ENCODE assay signal across 11 cellular contexts in the genomic region with DNA sequence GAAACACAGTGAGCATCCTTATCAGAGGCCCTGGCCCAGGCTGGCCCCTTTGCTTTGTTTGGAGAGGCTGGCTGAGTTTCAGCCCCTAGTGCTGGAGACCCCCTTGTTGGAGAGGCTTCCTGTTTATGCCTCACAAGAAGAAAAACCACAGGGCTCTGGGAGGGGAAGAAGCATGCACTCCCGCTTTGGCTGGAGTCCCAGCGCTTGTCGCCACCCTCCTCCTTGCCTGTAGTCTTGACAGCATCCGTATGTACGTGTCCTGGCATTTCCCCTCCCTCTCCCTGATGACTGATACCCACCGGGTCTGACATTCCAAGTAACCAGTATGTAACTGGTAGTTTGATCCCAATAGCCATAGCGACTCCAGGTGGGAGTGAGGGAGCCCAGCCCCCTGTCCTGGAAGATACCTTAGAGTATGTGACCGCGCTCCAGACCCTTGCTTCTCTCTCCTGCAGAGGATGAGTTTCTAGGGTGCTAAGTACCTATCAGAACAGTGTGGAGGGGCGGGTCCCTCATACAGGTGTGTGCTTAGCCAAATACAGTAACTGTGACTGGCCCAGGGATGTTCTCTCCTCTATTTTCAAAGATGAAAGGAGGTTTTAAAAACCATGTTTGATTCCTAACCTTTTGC. TPM values are rescaled to one million over a fixed set of nuclear protein-coding genes. Genes with fewer than 3 reads are reported as not detected.
A peak's percentile ranks its signal among the peaks of the same experiment; 100 is the strongest.
DNase-seq lines count a peak whose midpoint lies in the region; ATAC-seq and TF ChIP-seq lines count a peak whose summit lies in the region.
"Had no signal": no experiment of that assay in that cellular context is flagged by ENCODE, and none has a peak within 500 bp of the region (broad histone marks: within the 10 kb centered on the region; RNA-seq: fewer than 3 reads in every experiment).

No MANE protein-coding gene starts in this region.

- H3K4me1 ChIP-seq in right atrium auricular region (peaks cover 0 to under 1% of the 10 kb centered on the region in 2 donors), upper lobe of right lung (peaks cover 3% of the 10 kb centered on the region)

- H3K4me3 Mint-ChIP-seq in T-helper 17 cell = peak overlapping the region; percentile 80
- H3K4me3 Mint-ChIP-seq: HFFc6 had no signal

- H3K4me3 ChIP-seq in right atrium auricular region = no peak overlapping the region
- no peak overlapping the region for H3K4me3 ChIP-seq in upper lobe of right lung

- H3K27me3 ChIP-seq in right atrium auricular region (no peaks in the 10 kb centered on the region), upper lobe of right lung (no peaks in the 10 kb centered on the region)

- H3K4me1 Mint-ChIP-seq in T-helper 17 cell = peaks cover 59% of the 10 kb centered on the region

- H3K27ac ChIP-seq in right atrium auricular region (no peak overlapping the region), upper lobe of right lung (peak overlapping the region; percentile 17)

- peak; percentile 70 for DNase-seq in Right ventricle myocardium superior
- no peak for DNase-seq in right atrium auricular region (ENCODE audit: low spot score)
- DNase-seq in T-helper 17 cell = no peak
- peak; percentile 12 for DNase-seq in effector CD8-positive, alpha-beta T cell (lab: John Stamatoyannopoulos, UW)
- DNase-seq in upper lobe of right lung = no peak
- no peak for DNase-seq in DMS153 treated with DMSO at 0.1 percent for 48 hours (lab: John Stamatoyannopoulos, UW; ENCODE audit: unreplicated experiment)
- DNase-seq in DMS79 (lab: John Stamatoyannopoulos, UW) = no peak
- no peak for DNase-seq in SK-N-DZ (ENCODE audit: low spot score)
- DNase-seq: activated effector memory CD4-positive, alpha-beta T cell treated with anti-CD3 and anti-CD28 coated beads, Interleukin-2, amount 50 U/mL, for 16 hours; HFFc6; stimulated activated CD8-positive, alpha-beta memory T cell treated with anti-CD3 and anti-CD28 coated beads, Interleukin-4, amount 100 ng/mL, for 48 hours had no signal

- H3K27ac Mint-ChIP-seq in T-helper 17 cell = peak overlapping the region; percentile 93
- H3K27ac Mint-ChIP-seq: HFFc6 had no signal

- H3K36me3 ChIP-seq in right atrium auricular region (peaks cover 34% of the 10 kb centered on the region), upper lobe of right lung (peaks cover 33% of the 10 kb centered on the region)

- TF ChIP-seq CTCF in right atrium auricular region (IDR thresholded peaks at IDR 0.05) (no peak), upper lobe of right lung (IDR thresholded peaks at IDR 0.05) (no peak)

- intact Hi-C loops in Right ventricle myocardium superior (cut with DNase I) = no loop called here
- intact Hi-C loops in upper lobe of right lung (cut with DNase I) = no loop called here

- H3K27me3 Mint-ChIP-seq in T-helper 17 cell = no peaks in the 10 kb centered on the region

- peak; percentile 30 for ATAC-seq in Right ventricle myocardium superior (ENCODE audit: poor library complexity)
- no peak for ATAC-seq in T-helper 17 cell
- ATAC-seq in upper lobe of right lung = no peak

- H3K9me3 ChIP-seq in right atrium auricular region (no peaks in the 10 kb centered on the region), T-helper 17 cell (ENCODE audit: control insufficient read depth, low read length, poor library complexity, severe bottlenecking) (no peaks in the 10 kb centered on the region), upper lobe of right lung (no peaks in the 10 kb centered on the region)

- H3K36me3 Mint-ChIP-seq in T-helper 17 cell (ENCODE audit: low read depth) = no peaks in the 10 kb centered on the region

RNA-seq across cellular contexts. Expression of gene ATP6V0E2, which starts 6.8 kb away (rescaled TPM):
- total RNA-seq in Right ventricle myocardium superior = 121 TPM
- 100 to 1,000 TPM in 1 of 2 donors, 10 to 100 TPM in 1; 60.7 to 122 TPM for total RNA-seq in right atrium auricular region
- 10 to 100 TPM; 29.4 to 38.5 TPM for total RNA-seq in T-helper 17 cell
- 19.6 TPM for total RNA-seq in upper lobe of right lung
- polyA plus RNA-seq in SK-N-DZ (2014; cell fraction: cytosol; rRNA removed) = 106 and 127 TPM in 2 replicates
- 101 and 119 TPM in 2 replicates for polyA plus RNA-seq in SK-N-DZ (2014; cell fraction: nucleus; rRNA removed)

RNA-seq across cellular contexts. Expression of gene ZNF862, which starts 28.8 kb away (rescaled TPM):
- total RNA-seq in Right ventricle myocardium superior (12.2 TPM), right atrium auricular region (10 to 100 TPM in 1 of 2 donors, 1 to 10 TPM in 1; 7.0 to 11.0 TPM), T-helper 17 cell (10 to 100 TPM; 27.5 to 31.0 TPM), upper lobe of right lung (14.6 TPM)
- polyA plus RNA-seq in SK-N-DZ (2014; cell fraction: cytosol; rRNA removed) = 2.1 and 6.1 TPM in 2 replicates
- 4.3 and 10.7 TPM in 2 replicates for polyA plus RNA-seq in SK-N-DZ (2014; cell fraction: nucleus; rRNA removed)

Comparison
In these comparisons a context has a peak if more than half of its experiments do, and no peak if none do; other contexts are left out.
1. DNase-seq: peak in Right ventricle myocardium superior (single experiment) and effector CD8-positive, alpha-beta T cell (single experiment); none in right atrium auricular region (single experiment), T-helper 17 cell (0 of 3), upper lobe of right lung (single experiment), DMS153 treated with DMSO at 0.1 percent for 48 hours (single experiment), DMS79 (single experiment) and SK-N-DZ (single experiment).